ENCODE assay signal across 19 cellular contexts in genomic region chr10:122055252-122055651, GRCh38.
A peak's percentile ranks its signal among the peaks of the same experiment; 100 is the strongest.
DNase-seq lines count a peak whose midpoint lies in the region; ATAC-seq and TF ChIP-seq lines count a peak whose summit lies in the region.
"Had no signal": no experiment of that assay in that cellular context is flagged by ENCODE, and none has a peak within 500 bp of the region (broad histone marks: within the 10 kb centered on the region; RNA-seq: fewer than 3 reads in every experiment).

No MANE protein-coding gene starts in this region.

- 90 to 94% (median 92%) methylated on average over 5 of the region's 5 CpGs for whole genome bisulfite sequencing in heart left ventricle, 4 donors
- WGBS in prostate gland: 70% methylated on average over 5 of the region's 5 CpGs
- 87 to 96% methylated on average over 5 of the region's 5 CpGs for WGBS in upper lobe of left lung, 2 donors

- TF ChIP-seq CTCF in heart left ventricle (IDR thresholded peaks at IDR 0.05) (no peak), PC-3 (conservative IDR thresholded peaks at IDR 0.05; ENCODE audit: low read depth, low read length) (no peak), prostate gland (IDR thresholded peaks at IDR 0.05) (no peak), upper lobe of left lung (IDR thresholded peaks at IDR 0.05) (no peak)

- H3K9me2 ChIP-seq in PC-3 (replicated peaks; ENCODE audit: low read length): no peaks in the 10 kb centered on the region

- no peak for TF ChIP-seq POLR2A in heart left ventricle (IDR thresholded peaks at IDR 0.05)
- TF ChIP-seq POLR2A in prostate gland (IDR thresholded peaks at IDR 0.05): no peak
- TF ChIP-seq POLR2A in upper lobe of left lung (IDR thresholded peaks at IDR 0.05): no peak

- no peaks in the 10 kb centered on the region for H3F3A ChIP-seq in PC-3 (ENCODE audit: low read length, unreplicated experiment)

- H4K20me1 ChIP-seq in PC-3 (ENCODE audit: low read length): no peaks in the 10 kb centered on the region

- POLR2A ChIA-PET in PC-3 (lab: Charles Lee; ENCODE audit: unreplicated experiment): no interaction called here
- POLR2A ChIA-PET in HEK293T (lab: Yijun Ruan, JAX): no interaction called here

- H3K36me3 ChIP-seq in heart left ventricle (peaks cover 0 to 17% (median 0%) of the 10 kb centered on the region in 9 donors), PC-3 (ENCODE audit: low read depth, low read length) (no peaks in the 10 kb centered on the region), prostate gland (no peaks in the 10 kb centered on the region), upper lobe of left lung (no peaks in the 10 kb centered on the region)

- peaks cover 0 to 58% (median 24%) of the 10 kb centered on the region in 12 donors for H3K4me1 ChIP-seq in heart left ventricle
- peaks cover 48% of the 10 kb centered on the region for H3K4me1 ChIP-seq in PC-3 (ENCODE audit: insufficient read depth, low read length)
- no peaks in the 10 kb centered on the region for H3K4me1 ChIP-seq in prostate gland (replicated peaks)
- H3K4me1 ChIP-seq in upper lobe of left lung: peaks cover 14 to 34% (median 23%) of the 10 kb centered on the region in 4 donors

- H3K27ac Mint-ChIP-seq in activated naive CD4-positive, alpha-beta T cell treated with anti-CD3 and anti-CD28 coated beads for 36 hours: no peak overlapping the region
- H3K27ac Mint-ChIP-seq: B cell; CD4-positive, alpha-beta T cell; GM23338; H9 had no signal

- H3K27ac ChIP-seq in heart left ventricle (peak overlapping the region in 9 of 12 donors; percentile 68 to 78 (median 73)), PC-3 (ENCODE audit: low read length) (0 out of 2 replicates have a peak overlapping the region, but pooled peaks have one; percentile 92), prostate gland (peak overlapping the region; percentile 19 to 54), upper lobe of left lung (peak overlapping the region in 3 of 4 donors; percentile 71 to 81 (median 77))

- ATAC-seq in heart left ventricle: no peak
- ATAC-seq in PC-3: no peak
- ATAC-seq in upper lobe of left lung (ENCODE audit: low FRiP score in 2 of 2): no peak
- no peak for ATAC-seq in GM21447 (IDR thresholded peaks at IDR 0.05; ENCODE audit: unreplicated experiment)
- ATAC-seq: GM12878, GM23338 had no signal

- no peaks in the 10 kb centered on the region for H3K9me3 Mint-ChIP-seq in activated naive CD4-positive, alpha-beta T cell treated with anti-CD3 and anti-CD28 coated beads for 36 hours
- H3K9me3 Mint-ChIP-seq: CD4-positive, alpha-beta T cell; GM23338 had no signal

- no peak for TF ChIP-seq EP300 in upper lobe of left lung (IDR thresholded peaks at IDR 0.05)

- no peak overlapping the region for H2AFZ ChIP-seq in PC-3 (ENCODE audit: low read length)
- H2AFZ ChIP-seq: GM23338 had no signal

- H3K9me3 ChIP-seq in heart left ventricle (no peaks in the 10 kb centered on the region), PC-3 (ENCODE audit: low read length) (no peaks in the 10 kb centered on the region), prostate gland (no peaks in the 10 kb centered on the region), upper lobe of left lung (no peaks in the 10 kb centered on the region)

- peaks cover 8% of the 10 kb centered on the region for H3K27me3 Mint-ChIP-seq in activated naive CD4-positive, alpha-beta T cell treated with anti-CD3 and anti-CD28 coated beads for 36 hours (ENCODE audit: low read depth)

- H3K4me3 ChIP-seq in heart left ventricle (no peak overlapping the region), PC-3 (ENCODE audit: low read length) (no peak overlapping the region), prostate gland (no peak overlapping the region), upper lobe of left lung (no peak overlapping the region)
- H3K4me3 ChIP-seq: GM12878, GM23338 had no signal

- no TSS peak for BruUV-seq in PC-3 (replicated peaks; lab: Mats Ljungman, UMichigan)

- no peaks in the 10 kb centered on the region for H3K4me1 Mint-ChIP-seq in activated naive CD4-positive, alpha-beta T cell treated with anti-CD3 and anti-CD28 coated beads for 36 hours (ENCODE audit: low read depth)
- H3K4me1 Mint-ChIP-seq: B cell had no signal

- intact Hi-C loops in heart left ventricle (cut with DNase I) (loop anchor here in 6 of 10 donors (2.0 to 10.0 kb wide), 6 partner anchors 58 to 200 kb away; partner anchors contain the start of genes ATE1 (in 1 of the 6) and NSMCE4A (in 1 of the 6)), cardiac septum (cut with DNase I) (loop anchor here (10.0 kb wide), 1 partner anchor 210 kb away; no protein-coding TSS in a partner anchor), PC-3 (cut with micrococcal nuclease) (loop anchor here (2.0 kb wide), 1 partner anchor 86 kb away; no protein-coding TSS in a partner anchor), prostate gland (cut with DNase I) (loop anchor here (2.0 kb wide), 1 partner anchor 58 kb away; no protein-coding TSS in a partner anchor)
- intact Hi-C loops in activated naive CD4-positive, alpha-beta T cell treated with anti-CD3 and anti-CD28 coated beads for 36 hours (cut with micrococcal nuclease): no loop called here

- CTCF ChIA-PET in PC-3 (lab: Charles Lee) (interaction anchor here (0.7 kb wide), 1 partner anchor 150 kb away, joined by 3 read pairs; no protein-coding TSS in a partner anchor), HEK293T (lab: Yijun Ruan, JAX) (interaction anchor here (1.1 to 1.6 kb wide), 3 partner anchors 11 to 58 kb away, joined by 3 to 5 read pairs (median 5); no protein-coding TSS in a partner anchor)
- CTCF ChIA-PET in activated naive CD4-positive, alpha-beta T cell treated with anti-CD3 and anti-CD28 coated beads for 36 hours (lab: Charles Lee): no interaction called here

- no peak overlapping the region for H3K4me3 Mint-ChIP-seq in activated naive CD4-positive, alpha-beta T cell treated with anti-CD3 and anti-CD28 coated beads for 36 hours
- H3K4me3 Mint-ChIP-seq: B cell; CD4-positive, alpha-beta T cell; GM23338; H9 had no signal

- H3K27me3 ChIP-seq in heart left ventricle: no peaks in the 10 kb centered on the region
- H3K27me3 ChIP-seq in PC-3 (ENCODE audit: low read length): no peaks in the 10 kb centered on the region
- no peaks in the 10 kb centered on the region for H3K27me3 ChIP-seq in prostate gland (replicated peaks; ENCODE audit: insufficient read depth)
- no peaks in the 10 kb centered on the region for H3K27me3 ChIP-seq in upper lobe of left lung

- H3K79me2 ChIP-seq in PC-3 (ENCODE audit: low read length): no peaks in the 10 kb centered on the region

- no peak for DNase-seq in heart left ventricle
- no peak for DNase-seq in cardiac septum (ENCODE audit: low spot score)
- no peak for DNase-seq in PC-3
- DNase-seq in prostate gland (ENCODE audit: low spot score): no peak
- DNase-seq in upper lobe of left lung: no peak
- no peak for DNase-seq in activated naive CD4-positive, alpha-beta T cell treated with anti-CD3 and anti-CD28 coated beads for 36 hours
- no peak for DNase-seq in HEK293T (ENCODE audit: extremely low spot score)
- DNase-seq: 8988T; ACHN; C1 segment of cervical spinal cord; Calu3; CD4-positive, alpha-beta T cell; DMS 273 treated with DMSO at 0.1 percent for 48 hours; DMS79; H9 had no signal

- H3K4me2 ChIP-seq in PC-3 (ENCODE audit: low read length): no peak overlapping the region
- H3K4me2 ChIP-seq: GM23338 had no signal

- H3K9ac ChIP-seq in PC-3 (ENCODE audit: low read length): no peak overlapping the region

- H3K36me3 Mint-ChIP-seq in activated naive CD4-positive, alpha-beta T cell treated with anti-CD3 and anti-CD28 coated beads for 36 hours (ENCODE audit: low read depth): no peaks in the 10 kb centered on the region

TF ChIP-seq in HEK293T, 16 proteins besides CTCF, POLR2A, EP300 and RAD21:
- no peak for TF ChIP-seq SP1 (IDR thresholded peaks at IDR 0.05)
- no peak for TF ChIP-seq HDGF (IDR thresholded peaks at IDR 0.05; ENCODE audit: borderline replicate concordance)
- no peak for TF ChIP-seq SUZ12 (IDR thresholded peaks at IDR 0.05)
- TF ChIP-seq LEF1 (IDR thresholded peaks at IDR 0.05; ENCODE audit: borderline replicate concordance): no peak
- TF ChIP-seq ZNF384 (IDR thresholded peaks at IDR 0.05): no peak
- TF ChIP-seq FOXM1 (IDR thresholded peaks at IDR 0.05; ENCODE audit: borderline replicate concordance): no peak
- TF ChIP-seq BHLHE40 (IDR thresholded peaks at IDR 0.05; ENCODE audit: borderline replicate concordance): no peak
- no peak for TF ChIP-seq TARDBP (IDR thresholded peaks at IDR 0.05)
- TF ChIP-seq L3MBTL2 (conservative IDR thresholded peaks at IDR 0.05): no peak
- TF ChIP-seq CTBP1 (IDR thresholded peaks at IDR 0.05; ENCODE audit: borderline replicate concordance): no peak
- TF ChIP-seq FOXA1 (IDR thresholded peaks at IDR 0.05): no peak
- no peak for TF ChIP-seq PKNOX1 (IDR thresholded peaks at IDR 0.05)
- no peak for TF ChIP-seq ARNT (IDR thresholded peaks at IDR 0.05)
- TF ChIP-seq FOXK2 (IDR thresholded peaks at IDR 0.05): no peak

Comparison
In these comparisons a context has a peak if more than half of its experiments do, and no peak if none do; other contexts are left out.
1. H3K27ac ChIP-seq: peak in every context shown above with its lines; median percentile 92 in PC-3; 77 in upper lobe of left lung; 73 in heart left ventricle; 36 in prostate gland.